ENCODE assay signal across 16 cellular contexts in genomic region chr5:80134879-80135278, GRCh38.
DNase-seq lines count a peak whose midpoint lies in the region; ATAC-seq, FAIRE-seq and TF ChIP-seq lines count a peak whose summit lies in the region.
"Had no signal": no experiment of that assay in that cellular context is flagged by ENCODE, and none has a peak within 500 bp of the region (broad histone marks: within the 10 kb centered on the region; RNA-seq: fewer than 3 reads in every experiment).

No MANE protein-coding gene starts in this region.

- no peak for TF ChIP-seq CTCF in H1 (IDR thresholded peaks at IDR 0.05; ENCODE audit: control extremely low read depth in 1 of 3, insufficient read depth in 1 of 3, low read depth in 1 of 3, low read length in 3 of 3)
- no peak for TF ChIP-seq CTCF in progenitor cell of endocrine pancreas (IDR thresholded peaks at IDR 0.05; ENCODE audit: unreplicated experiment)
- no peak for TF ChIP-seq CTCF in ascending aorta (IDR thresholded peaks at IDR 0.05)

- peaks cover 38% of the 10 kb centered on the region for H3K36me3 Mint-ChIP-seq in activated CD8-positive, alpha-beta memory T cell treated with anti-CD3 and anti-CD28 coated beads, Interleukin-2, amount 10 ng/mL, durations not matched to agents 7 days and 5 days
- H3K36me3 Mint-ChIP-seq in T-helper 17 cell (ENCODE audit: low read depth) (no peaks in the 10 kb centered on the region), progenitor cell of endocrine pancreas (ENCODE audit: insufficient read depth) (peaks cover 12% of the 10 kb centered on the region)

- H3K27me3 ChIP-seq in H1 (replicated peaks in 1 of 4; ENCODE audit: control insufficient read depth in 3 of 4, extremely low read depth in 1 of 4, insufficient read depth in 3 of 4, low read length in 3 of 4) = no peaks in the 10 kb centered on the region
- no peaks in the 10 kb centered on the region for H3K27me3 ChIP-seq in ascending aorta
- H3K27me3 ChIP-seq: left lung, SJCRH30, stomach had no signal

- TF ChIP-seq POLR2A in H1 (IDR thresholded peaks at IDR 0.05; ENCODE audit: control extremely low read depth in 1 of 2, low read depth in 2 of 2, low read length in 2 of 2) = no peak

- peaks cover 58% of the 10 kb centered on the region for H3K4me1 Mint-ChIP-seq in activated CD8-positive, alpha-beta memory T cell treated with anti-CD3 and anti-CD28 coated beads, Interleukin-2, amount 10 ng/mL, durations not matched to agents 7 days and 5 days
- H3K4me1 Mint-ChIP-seq in T-helper 17 cell = peaks cover 69% of the 10 kb centered on the region
- peaks cover 8% of the 10 kb centered on the region for H3K4me1 Mint-ChIP-seq in progenitor cell of endocrine pancreas (ENCODE audit: low read depth)

- H3K23me2 ChIP-seq in H1 (ENCODE audit: low read depth, low read length) = no peaks in the 10 kb centered on the region; the same call in 1 of the 2 replicates

- H2BK120ac ChIP-seq in H1 (replicated peaks; ENCODE audit: low read depth, low read length) = no peak overlapping the region

- H3K14ac ChIP-seq in H1 (ENCODE audit: insufficient read length) = no peak overlapping the region

- H2BK12ac ChIP-seq in H1 (ENCODE audit: low read depth, low read length) = peak overlapping the region; percentile 93; the same call in 1 of the 2 replicates

- H3K4ac ChIP-seq in H1 (replicated peaks; ENCODE audit: insufficient read length, low read depth, low read length) = no peak overlapping the region

- H3K9me3 Mint-ChIP-seq in activated CD8-positive, alpha-beta memory T cell treated with anti-CD3 and anti-CD28 coated beads, Interleukin-2, amount 10 ng/mL, durations not matched to agents 7 days and 5 days (ENCODE audit: low read depth) = peaks cover 15% of the 10 kb centered on the region
- H3K9me3 Mint-ChIP-seq in progenitor cell of endocrine pancreas (ENCODE audit: low read depth) = peaks cover 10% of the 10 kb centered on the region

- peak overlapping the region; percentile 53; the same call in 1 of the 2 replicates for H2BK5ac ChIP-seq in H1 (ENCODE audit: low read depth, low read length)

- peak overlapping the region; percentile 5 for H4K5ac ChIP-seq in H1 (ENCODE audit: insufficient read length, low read depth, low read length)

- H3K27me3 Mint-ChIP-seq in activated CD8-positive, alpha-beta memory T cell treated with anti-CD3 and anti-CD28 coated beads, Interleukin-2, amount 10 ng/mL, durations not matched to agents 7 days and 5 days = no peaks in the 10 kb centered on the region
- H3K27me3 Mint-ChIP-seq in T-helper 17 cell (no peaks in the 10 kb centered on the region), progenitor cell of endocrine pancreas (no peaks in the 10 kb centered on the region)

- POLR2A ChIA-PET in H1 (lab: Charles Lee; ENCODE audit: partially characterized antibody) = interaction anchor here (0.5 to 2.1 kb wide), 5 partner anchors 8 to 626 kb away, joined by 3 to 6 read pairs (median 3); no protein-coding TSS in a partner anchor

- 0 out of 2 replicates have a peak overlapping the region, but pooled peaks have one; percentile 95 for H2BK15ac ChIP-seq in H1 (ENCODE audit: low read length)

- no peak overlapping the region for H3K23ac ChIP-seq in H1 (ENCODE audit: insufficient read length)

- H4K8ac ChIP-seq in H1 (ENCODE audit: extremely low read depth, insufficient read depth, low read length) = no peak overlapping the region

- H3K56ac ChIP-seq in H1 (replicated peaks; ENCODE audit: insufficient read length, low read depth, low read length) = no peak overlapping the region

- intact Hi-C loops in ascending aorta (cut with DNase I) = no loop called here

- peak overlapping the region in 2 of 4 experiments; percentile 10 to 15; a peak in 1 of 7 replicates for H3K9ac ChIP-seq in H1 (replicated peaks in 1 of 4; ENCODE audit: extremely low read depth in 1 of 4, low read depth in 3 of 4, low read length in 3 of 4)
- H3K9ac ChIP-seq: GM23248 had no signal

- no peak overlapping the region; the same call in 1 of the 2 replicates for H2BK20ac ChIP-seq in H1 (ENCODE audit: low read length)

- FAIRE-seq in H1 (lab: Jason Lieb, UNC) = no peak

- ATAC-seq in activated CD8-positive, alpha-beta memory T cell treated with anti-CD3 and anti-CD28 coated beads, Interleukin-2, amount 10 ng/mL, durations not matched to agents 7 days and 5 days = no peak
- no peak for ATAC-seq in T-helper 17 cell
- ATAC-seq in stimulated activated naive CD8-positive, alpha-beta T cell treated with anti-CD3 and anti-CD28 coated beads, Interleukin-15, Interleukin-2, amounts not matched to agents 100 U/mL and 50 U/mL, for 24 hours = no peak
- no peak for ATAC-seq in activated CD4-positive, CD25-positive, alpha-beta regulatory T cell treated with anti-CD3 and anti-CD28 coated beads, Interleukin-2, amount 50 U/mL, for 24 hours
- ATAC-seq: left lung had no signal

- H4K20me1 ChIP-seq in H1 (replicated peaks in 1 of 2; ENCODE audit: control insufficient read depth in 1 of 2, insufficient read depth in 2 of 2, low read length in 2 of 2) = no peaks in the 10 kb centered on the region

- no peaks in the 10 kb centered on the region for H3K9me3 ChIP-seq in T-helper 17 cell (ENCODE audit: control insufficient read depth, low read length, poor library complexity, severe bottlenecking)
- H3K9me3 ChIP-seq in H1 (ENCODE audit: insufficient read depth in 2 of 2, low read depth in 1 of 2, low read length in 1 of 2) = no peaks in the 10 kb centered on the region
- H3K9me3 ChIP-seq in ascending aorta = no peaks in the 10 kb centered on the region
- H3K9me3 ChIP-seq: left lung, SJCRH30, stomach had no signal

- H3K27ac ChIP-seq in H1 (ENCODE audit: low read depth, low read length) (peak overlapping the region; percentile 37; the same call in 1 of the 2 replicates), ascending aorta (no peak overlapping the region)
- H3K27ac ChIP-seq: GM23248, SJCRH30, VCaP had no signal

- no peak for TF ChIP-seq EP300 in H1 (IDR thresholded peaks at IDR 0.05; ENCODE audit: borderline replicate concordance in 1 of 2, low read depth in 2 of 2, low read length in 2 of 2)

- H3K4me1 ChIP-seq in H1 (replicated peaks in 1 of 4; ENCODE audit: control insufficient read depth in 3 of 4, insufficient read depth in 4 of 4, low read length in 3 of 4) = peaks cover 6 to 14% (median 10%) of the 10 kb centered on the region in 4 experiments
- no peaks in the 10 kb centered on the region for H3K4me1 ChIP-seq in ascending aorta
- H3K4me1 ChIP-seq: SJCRH30 had no signal

- H3K27ac Mint-ChIP-seq in activated CD8-positive, alpha-beta memory T cell treated with anti-CD3 and anti-CD28 coated beads, Interleukin-2, amount 10 ng/mL, durations not matched to agents 7 days and 5 days = peak overlapping the region; percentile 93
- H3K27ac Mint-ChIP-seq in T-helper 17 cell = peak overlapping the region; percentile 99
- peak overlapping the region; percentile 78 for H3K27ac Mint-ChIP-seq in progenitor cell of endocrine pancreas

- CTCF ChIA-PET in activated CD8-positive, alpha-beta memory T cell treated with anti-CD3 and anti-CD28 coated beads, Interleukin-2, amount 10 ng/mL, durations not matched to agents 7 days and 5 days (lab: Charles Lee) = interaction anchor here (1.0 to 2.8 kb wide), 2 partner anchors 9 to 43 kb away, joined by 3 to 23 read pairs; no protein-coding TSS in a partner anchor
- CTCF ChIA-PET in H1 (lab: Charles Lee; ENCODE audit: partially characterized antibody) = interaction anchor here (0.8 to 1.6 kb wide), 5 partner anchors 11 to 43 kb away, joined by 3 to 4 read pairs (median 3); no protein-coding TSS in a partner anchor

- WGBS in H1 (ENCODE audit: extremely low coverage in 1 of 2, insufficient coverage in 1 of 2, insufficient read length in 1 of 2, insufficient replicate concordance in 2 of 2, low coverage in 1 of 2, low lambda C conversion rate in 2 of 2, missing lambda C conversion rate in 1 of 2), 2 experiments = 74% methylated on average over 3 of the region's 3 CpGs; no CpG with 5 or more reads in 1 of the 2 experiments

- no peak for TF ChIP-seq RAD21 in H1 (IDR thresholded peaks at IDR 0.05 in 1 of 2, conservative IDR thresholded peaks at IDR 0.05 in 1 of 2; ENCODE audit: low read depth in 2 of 2, low read length in 2 of 2)

- no peaks in the 10 kb centered on the region; a peak in 1 of 8 replicates for H3K36me3 ChIP-seq in H1 (ENCODE audit: control insufficient read depth in 2 of 4, insufficient read depth in 4 of 4, low read length in 3 of 4)
- no peaks in the 10 kb centered on the region for H3K36me3 ChIP-seq in ascending aorta
- H3K36me3 ChIP-seq: left lung, SJCRH30 had no signal

- H4K91ac ChIP-seq in H1 (replicated peaks; ENCODE audit: insufficient read length, low read length) = no peak overlapping the region

- H3K4me2 ChIP-seq in H1 (ENCODE audit: insufficient read depth in 1 of 2, low read depth in 2 of 2, low read length in 2 of 2) = no peak overlapping the region

- H2AK5ac ChIP-seq in H1 (ENCODE audit: low read depth, low read length) = no peak overlapping the region; the same call in 1 of the 2 replicates

- DNase-seq in activated CD8-positive, alpha-beta memory T cell treated with anti-CD3 and anti-CD28 coated beads, Interleukin-2, amount 10 ng/mL, durations not matched to agents 7 days and 5 days = no peak
- DNase-seq in activated CD8-positive, alpha-beta memory T cell treated with anti-CD3 and anti-CD28 coated beads for 24 hours = no peak
- DNase-seq in T-helper 17 cell = no peak
- no peak for DNase-seq in H1 (ENCODE audit: low read depth in 1 of 2, low spot score in 2 of 2)
- DNase-seq in progenitor cell of endocrine pancreas (ENCODE audit: low spot score, unreplicated experiment) = no peak
- no peak for DNase-seq in ascending aorta (ENCODE audit: low spot score in 2 of 2)
- no peak for DNase-seq in stimulated activated naive CD8-positive, alpha-beta T cell treated with anti-CD3 and anti-CD28 coated beads, Interleukin-15, Interleukin-2, amounts not matched to agents 100 U/mL and 50 U/mL, for 24 hours
- DNase-seq: GM23248, KBM-7, left lung, NCI-H1436, NCI-H226, SJCRH30, stomach had no signal

- H3K4me3 Mint-ChIP-seq in activated CD8-positive, alpha-beta memory T cell treated with anti-CD3 and anti-CD28 coated beads, Interleukin-2, amount 10 ng/mL, durations not matched to agents 7 days and 5 days = no peak overlapping the region
- peak overlapping the region; percentile 81 for H3K4me3 Mint-ChIP-seq in T-helper 17 cell
- H3K4me3 Mint-ChIP-seq in progenitor cell of endocrine pancreas (ENCODE audit: low read depth) = no peak overlapping the region

- 0 out of 4 replicates have a peak, but pooled peaks cover 0 to 4% of the 10 kb centered on the region in 2 experiments for H3K79me2 ChIP-seq in H1 (ENCODE audit: control insufficient read depth in 1 of 2, insufficient read depth in 2 of 2, low read length in 2 of 2)

- H3K18ac ChIP-seq in H1 (ENCODE audit: extremely low read depth, low read length) = peak overlapping the region; percentile 86

- no peak overlapping the region for H2AFZ ChIP-seq in H1 (ENCODE audit: low read length)
- H2AFZ ChIP-seq: GM23248 had no signal

- no peaks in the 10 kb centered on the region for H3K79me1 ChIP-seq in H1 (ENCODE audit: low read depth, low read length)

- H3K4me3 ChIP-seq in H1 (ENCODE audit: extremely low read depth in 1 of 4, insufficient read depth in 2 of 4, low read depth in 3 of 4, low read length in 4 of 4) (no peak overlapping the region), ascending aorta (no peak overlapping the region)
- H3K4me3 ChIP-seq: GM23248, left lung, SJCRH30, stomach had no signal

TF ChIP-seq in H1, 55 proteins besides CTCF, POLR2A, EP300 and RAD21 (continues in another document):
- TF ChIP-seq HDAC6 (IDR thresholded peaks at IDR 0.05; ENCODE audit: low read depth, low read length) = no peak
